3 cellular contexts compared by ENCODE assay signal in genomic region chr13:49593876-49594275, GRCh38. TPM values are rescaled to one million over a fixed set of nuclear protein-coding genes. Genes with fewer than 3 reads are reported as not detected.
"Had no signal": no experiment of that assay in that cellular context is flagged by ENCODE, and none has a peak within 500 bp of the region (broad histone marks: within the 10 kb centered on the region; RNA-seq: fewer than 3 reads in every experiment).

No MANE protein-coding gene starts in this region.

RNA-seq across cellular contexts. Expression of gene ARL11, which starts 34.4 kb away (rescaled TPM):
- total RNA-seq: kidney epithelial cell, myocyte had no signal
- polyA plus RNA-seq: hepatocyte had no signal
